ENCODE assay signal across 22 cellular contexts in the genomic region with DNA sequence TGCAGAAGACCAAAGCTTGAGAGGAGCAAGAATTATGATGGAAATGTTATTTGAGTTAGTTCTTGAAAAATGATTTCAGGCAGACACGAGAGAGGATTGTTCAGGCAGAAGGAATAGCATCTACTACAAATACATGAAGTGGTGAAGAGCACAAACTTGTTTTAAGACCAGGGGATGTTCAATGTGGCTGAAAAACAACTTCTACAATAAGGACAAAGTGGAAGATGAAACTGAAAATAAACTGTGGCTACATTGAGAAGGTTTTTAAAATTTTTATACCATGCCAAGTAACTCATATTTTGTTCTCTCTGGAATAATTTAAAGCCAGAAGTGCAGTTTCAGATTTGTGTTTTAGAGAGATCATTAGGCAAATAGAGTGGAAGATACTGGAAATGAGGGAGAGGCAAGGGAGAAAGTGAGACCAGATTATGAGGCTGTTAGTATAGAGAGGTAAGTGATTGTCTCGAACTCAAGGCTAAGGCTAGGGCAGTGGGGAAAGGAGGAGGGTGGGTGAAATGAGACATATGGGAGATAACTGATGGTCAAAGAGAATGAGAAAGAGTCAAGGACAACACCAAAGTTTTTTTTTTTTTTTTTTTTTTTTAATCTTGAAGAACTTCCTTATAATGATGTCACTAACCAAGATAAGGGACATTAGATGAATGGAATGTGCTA.
DNase-seq lines count a peak whose midpoint lies in the region; ATAC-seq, FAIRE-seq and TF ChIP-seq lines count a peak whose summit lies in the region.
"Had no signal": no experiment of that assay in that cellular context is flagged by ENCODE, and none has a peak within 500 bp of the region (broad histone marks: within the 10 kb centered on the region; RNA-seq: fewer than 3 reads in every experiment).

No MANE protein-coding gene starts in this region.

- intact Hi-C loops in CD14-positive monocyte (cut with micrococcal nuclease): no loop called here

- peak overlapping the region; percentile 59 for H2AFZ ChIP-seq in OCI-LY3 (ENCODE audit: low read depth, low read length)

- peak overlapping the region in 4 of 7 donors; percentile 10 to 77 (median 37) for H3K27ac Mint-ChIP-seq in CD14-positive monocyte
- H3K27ac Mint-ChIP-seq: activated CD4-positive, alpha-beta memory T cell treated with anti-CD3 and anti-CD28 coated beads for 36 hours had no signal

- H4K20me1 ChIP-seq in OCI-LY3 (ENCODE audit: insufficient read depth, low read length): no peaks in the 10 kb centered on the region

- H3K4me2 ChIP-seq in OCI-LY3 (ENCODE audit: low read length): peak overlapping the region; percentile 48

- TF ChIP-seq POLR2A in H54 (IDR thresholded peaks at IDR 0.05; ENCODE audit: low read depth, low read length): no peak

- no peak overlapping the region for H3K9ac ChIP-seq in OCI-LY3 (ENCODE audit: low read length)

- H3K4me1 ChIP-seq in OCI-LY3 (ENCODE audit: low read length): peaks cover 28% of the 10 kb centered on the region
- H3K4me1 ChIP-seq: Caco-2, heart left ventricle, SJSA1 had no signal

- H3K27ac ChIP-seq in OCI-LY3 (ENCODE audit: low read length): no peak overlapping the region
- H3K27ac ChIP-seq: heart left ventricle, SJSA1 had no signal

- TF ChIP-seq CTCF in CD14-positive monocyte (IDR thresholded peaks at IDR 0.05) (no peak), OCI-LY3 (IDR thresholded peaks at IDR 0.05; ENCODE audit: low read depth, low read length) (no peak), GM13977 (IDR thresholded peaks at IDR 0.05; ENCODE audit: extremely low read depth, insufficient read depth, missing control alignments) (no peak)

- FAIRE-seq in H54 (lab: Jason Lieb, UNC): peak; percentile 36
- FAIRE-seq: G401.6, keratinocyte had no signal

- no peak overlapping the region for H3K4me3 Mint-ChIP-seq in CD14-positive monocyte
- H3K4me3 Mint-ChIP-seq: activated CD4-positive, alpha-beta memory T cell treated with anti-CD3 and anti-CD28 coated beads for 36 hours had no signal

- H3K27me3 ChIP-seq in OCI-LY3 (ENCODE audit: low read depth, low read length): no peaks in the 10 kb centered on the region
- H3K27me3 ChIP-seq: heart left ventricle, SJSA1 had no signal

- no peaks in the 10 kb centered on the region for H3K9me3 ChIP-seq in OCI-LY3 (ENCODE audit: insufficient read depth, low read length)
- H3K9me3 ChIP-seq: Caco-2, HAP-1, heart left ventricle, SJSA1 had no signal

- in situ Hi-C loops in GM13977 (cut with MboI; ENCODE audit: low pct_unique_long_range_greater_than_20kb, low sequenced_read_pairs, unreplicated experiment): no loop called here

- H3K27me3 Mint-ChIP-seq in CD14-positive monocyte (ENCODE audit: low read depth in 3 of 3): no peaks in the 10 kb centered on the region
- H3K27me3 Mint-ChIP-seq: activated CD4-positive, alpha-beta memory T cell treated with anti-CD3 and anti-CD28 coated beads for 36 hours had no signal

- no peaks in the 10 kb centered on the region for H3K36me3 ChIP-seq in OCI-LY3 (replicated peaks; ENCODE audit: low read depth, low read length)
- H3K36me3 ChIP-seq: HAP-1, heart left ventricle, SJSA1 had no signal

- no peaks in the 10 kb centered on the region for H3K79me2 ChIP-seq in OCI-LY3 (ENCODE audit: low read length)

- H3K4me3 ChIP-seq in OCI-LY3 (ENCODE audit: low read length): peak overlapping the region; percentile 19; the same call in 1 of the 2 replicates
- H3K4me3 ChIP-seq: HAP-1, heart left ventricle, SJSA1 had no signal

- H3K4me1 Mint-ChIP-seq in CD14-positive monocyte: peaks cover 12% of the 10 kb centered on the region

- DNase-seq in CD14-positive monocyte (ENCODE audit: low spot score) (no peak), H54 (ENCODE audit: insufficient read length, low spot score) (no peak), midbrain (lab: John Stamatoyannopoulos, UW) (no peak), GM13977 (ENCODE audit: low spot score) (no peak), NCI-H69 (lab: John Stamatoyannopoulos, UW) (no peak)
- DNase-seq: activated CD4-positive, alpha-beta memory T cell treated with anti-CD3 and anti-CD28 coated beads for 36 hours; activated effector memory CD4-positive, alpha-beta T cell treated with anti-CD3 and anti-CD28 coated beads, Interleukin-2, amount 50 U/mL, for 16 hours; aorta; Caco-2; heart left ventricle; KBM-7; NCI-H1417 treated with DMSO at 0.1 percent for 48 hours; right cardiac atrium; substantia nigra; T1000 had no signal

- peaks cover 0 to 3% (median 0%) of the 10 kb centered on the region in 7 donors for H3K9me3 Mint-ChIP-seq in CD14-positive monocyte
- H3K9me3 Mint-ChIP-seq: activated CD4-positive, alpha-beta memory T cell treated with anti-CD3 and anti-CD28 coated beads for 36 hours had no signal

- H3K36me3 Mint-ChIP-seq in CD14-positive monocyte: no peaks in the 10 kb centered on the region
- H3K36me3 Mint-ChIP-seq: activated CD4-positive, alpha-beta memory T cell treated with anti-CD3 and anti-CD28 coated beads for 36 hours had no signal

- ATAC-seq in GM18511 (IDR thresholded peaks at IDR 0.05; ENCODE audit: unreplicated experiment) (peak; percentile 60), HG03565 (IDR thresholded peaks at IDR 0.05; ENCODE audit: unreplicated experiment) (no peak)
- ATAC-seq: heart left ventricle, right cardiac atrium had no signal
